In the genomic region with DNA sequence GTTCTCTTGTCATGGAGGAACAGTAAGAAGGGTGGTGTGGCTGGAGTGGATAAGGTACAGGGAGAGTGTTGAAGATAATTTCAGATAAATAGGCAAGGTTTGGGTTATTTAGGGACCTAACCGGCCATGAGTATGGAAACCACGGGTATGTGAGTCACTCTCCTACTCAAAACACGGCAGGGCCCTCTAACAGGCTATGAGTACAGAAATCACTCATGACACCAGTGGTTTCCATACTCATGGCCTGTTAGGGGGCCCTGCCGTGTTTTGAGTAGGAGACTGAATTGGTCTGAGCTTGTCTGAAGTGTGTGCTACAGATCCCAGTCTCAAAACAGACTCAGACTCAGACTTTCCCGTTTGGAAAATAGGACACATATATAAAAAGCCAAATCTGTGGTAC, we compare ENCODE assay signal across 18 cellular contexts.
DNase-seq lines count a peak whose midpoint lies in the region; ATAC-seq and TF ChIP-seq lines count a peak whose summit lies in the region.
"Had no signal": no experiment of that assay in that cellular context is flagged by ENCODE, and none has a peak within 500 bp of the region (broad histone marks: within the 10 kb centered on the region; RNA-seq: fewer than 3 reads in every experiment).

No MANE protein-coding gene starts in this region.

- peak; percentile 55 for ATAC-seq in GM18502 (IDR thresholded peaks at IDR 0.05; ENCODE audit: poor library complexity, unreplicated experiment)
- peak; percentile 58 for ATAC-seq in GM21717 (IDR thresholded peaks at IDR 0.05; ENCODE audit: unreplicated experiment)
- ATAC-seq in HG03520 (IDR thresholded peaks at IDR 0.05; ENCODE audit: unreplicated experiment) = peak; percentile 76
- peak; percentile 43 for ATAC-seq in foreskin keratinocyte
- no peak for ATAC-seq in GM21360 (IDR thresholded peaks at IDR 0.05; ENCODE audit: unreplicated experiment)
- no peak for ATAC-seq in HG02970 (IDR thresholded peaks at IDR 0.05; ENCODE audit: low FRiP score, unreplicated experiment)
- no peak for ATAC-seq in HG03571 (IDR thresholded peaks at IDR 0.05; ENCODE audit: unreplicated experiment)
- ATAC-seq: A549, Panc1 had no signal

- H3K4me1 ChIP-seq in foreskin keratinocyte = no peaks in the 10 kb centered on the region
- H3K4me1 ChIP-seq: A549 had no signal

- H3K27ac ChIP-seq in foreskin keratinocyte = no peak overlapping the region
- H3K27ac ChIP-seq: A549, SK-N-MC had no signal

- no peak for TF ChIP-seq CTCF in foreskin keratinocyte (conservative IDR thresholded peaks at IDR 0.05)

- no peak for DNase-seq in foreskin keratinocyte
- DNase-seq: C1 segment of cervical spinal cord, GDM1, HFFc6, NCI-H1048, NCI-H2081 treated with DMSO at 0.1 percent for 48 hours, NCI-H510A, Right ventricle myocardium superior, T-helper 1 cell had no signal

- no peaks in the 10 kb centered on the region for H3K27me3 ChIP-seq in foreskin keratinocyte

Comparison
In these comparisons a context has a peak if more than half of its experiments do, and no peak if none do; other contexts are left out.
1. ATAC-seq: peak in GM18502 (single experiment), GM21717 (single experiment), HG03520 (single experiment) and foreskin keratinocyte (single experiment); none in GM21360 (single experiment), HG02970 (single experiment) and HG03571 (single experiment).